In the genomic region with DNA sequence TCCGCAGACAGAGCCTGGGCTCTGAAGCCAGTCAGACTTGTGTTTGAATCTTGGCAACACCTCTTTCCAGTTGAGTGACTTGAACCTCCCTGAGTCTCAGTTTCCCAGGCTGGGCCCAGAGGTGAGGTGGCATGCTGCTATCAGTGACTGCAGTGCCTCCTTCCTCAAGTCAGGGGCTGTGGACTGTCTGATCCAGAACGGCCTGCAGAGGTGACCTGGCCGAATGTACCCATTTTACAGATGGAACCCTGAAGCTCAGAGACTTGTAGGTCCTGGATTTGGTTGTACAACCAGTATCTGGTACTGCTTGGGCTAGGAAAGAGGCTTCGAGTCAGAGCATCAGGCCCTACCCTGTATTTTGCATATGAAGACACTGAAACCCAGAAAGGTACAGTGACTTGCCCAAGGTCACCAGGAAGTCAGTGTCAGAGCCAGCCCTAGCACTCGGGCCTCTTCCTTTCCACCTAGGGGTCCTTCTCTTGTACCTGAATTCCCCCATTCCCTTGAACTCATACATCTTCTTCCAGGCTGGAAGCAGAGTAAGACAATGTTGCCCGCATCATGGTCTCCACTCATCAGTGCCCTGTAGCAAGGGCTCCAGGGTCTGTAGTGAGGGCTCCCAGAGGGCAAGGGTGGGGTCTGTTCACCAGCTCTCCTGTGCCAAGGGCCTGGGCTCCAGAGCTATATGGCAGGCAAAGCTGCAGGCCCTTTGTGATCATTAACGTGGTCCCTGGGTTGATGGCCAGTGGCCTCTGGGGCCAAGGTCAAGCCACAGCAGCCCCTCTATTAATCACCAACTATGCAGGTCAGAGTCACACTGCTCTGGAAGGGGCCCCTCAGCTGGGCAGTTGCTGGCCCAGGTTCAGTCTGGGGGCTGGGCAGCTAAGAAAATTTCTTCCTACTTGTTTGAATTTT, we compare ENCODE assay signal across 15 cellular contexts. TPM values are rescaled to one million over a fixed set of nuclear protein-coding genes. Genes with fewer than 3 reads are reported as not detected.
DNase-seq lines count a peak whose midpoint lies in the region; ATAC-seq and TF ChIP-seq lines count a peak whose summit lies in the region.
"Had no signal": no experiment of that assay in that cellular context is flagged by ENCODE, and none has a peak within 500 bp of the region (broad histone marks: within the 10 kb centered on the region; RNA-seq: fewer than 3 reads in every experiment).

No MANE protein-coding gene starts in this region.

- DNase-seq in activated naive CD4-positive, alpha-beta T cell treated with anti-CD3 and anti-CD28 coated beads, Interleukin-2, amount 10 ng/mL, durations not matched to agents 7 days and 5 days, result peak; percentile 11
- no peak for DNase-seq in activated naive CD4-positive, alpha-beta T cell (lab: John Stamatoyannopoulos, UW)
- DNase-seq in hepatocyte (ENCODE audit: low spot score) (no peak), posterior vena cava (ENCODE audit: low spot score) (peak; percentile 37), upper lobe of left lung (no peak), immature natural killer cell (no peak), OCI-M1 (lab: John Stamatoyannopoulos, UW) (no peak)
- DNase-seq: endodermal cell, NCI-H1694, NCI-H69 had no signal

- H4K20me1 ChIP-seq in hepatocyte (ENCODE audit: insufficient read depth, poor library complexity, severe bottlenecking), result no peaks in the 10 kb centered on the region

- H3K36me3 ChIP-seq in hepatocyte (replicated peaks; ENCODE audit: insufficient read depth, low read depth) (no peaks in the 10 kb centered on the region), upper lobe of left lung (no peaks in the 10 kb centered on the region)

- no peak overlapping the region for H3K27ac Mint-ChIP-seq in activated naive CD4-positive, alpha-beta T cell treated with anti-CD3 and anti-CD28 coated beads, Interleukin-2, amount 10 ng/mL, durations not matched to agents 7 days and 5 days
- no peak overlapping the region for H3K27ac Mint-ChIP-seq in immature natural killer cell
- H3K27ac Mint-ChIP-seq: activated T-helper 17 cell treated with anti-CD3 and anti-CD28 coated beads, Interleukin-2, amount 50 U/mL, for 72 hours; CD4-positive, alpha-beta T cell; endodermal cell had no signal

- peaks cover 37% of the 10 kb centered on the region for H3K27me3 Mint-ChIP-seq in activated naive CD4-positive, alpha-beta T cell treated with anti-CD3 and anti-CD28 coated beads, Interleukin-2, amount 10 ng/mL, durations not matched to agents 7 days and 5 days
- peaks cover 0 to 3% (median 2%) of the 10 kb centered on the region in 3 donors for H3K27me3 Mint-ChIP-seq in immature natural killer cell (ENCODE audit: low read depth in 3 of 3)

- intact Hi-C loops in posterior vena cava (cut with DNase I), result no loop called here

- no peaks in the 10 kb centered on the region for H3K9me3 ChIP-seq in hepatocyte (ENCODE audit: low read depth)
- H3K9me3 ChIP-seq in upper lobe of left lung, result no peaks in the 10 kb centered on the region

- H3K27me3 ChIP-seq in hepatocyte (no peaks in the 10 kb centered on the region), upper lobe of left lung (no peaks in the 10 kb centered on the region)

- no peak for TF ChIP-seq POLR2A in upper lobe of left lung (IDR thresholded peaks at IDR 0.05)

- ATAC-seq in upper lobe of left lung (ENCODE audit: low FRiP score in 2 of 2) (no peak), GM18870 (IDR thresholded peaks at IDR 0.05; ENCODE audit: unreplicated experiment) (no peak)
- ATAC-seq: activated T-helper 17 cell treated with anti-CD3 and anti-CD28 coated beads, Interleukin-2, amount 50 U/mL, for 72 hours had no signal

- H3K79me2 ChIP-seq in hepatocyte, result peaks cover 25% of the 10 kb centered on the region

- H3K4me3 ChIP-seq in hepatocyte (no peak overlapping the region), upper lobe of left lung (no peak overlapping the region)

- no peaks in the 10 kb centered on the region for H3K9me3 Mint-ChIP-seq in activated naive CD4-positive, alpha-beta T cell treated with anti-CD3 and anti-CD28 coated beads, Interleukin-2, amount 10 ng/mL, durations not matched to agents 7 days and 5 days
- no peaks in the 10 kb centered on the region for H3K9me3 Mint-ChIP-seq in immature natural killer cell
- H3K9me3 Mint-ChIP-seq: activated T-helper 17 cell treated with anti-CD3 and anti-CD28 coated beads, Interleukin-2, amount 50 U/mL, for 72 hours; CD4-positive, alpha-beta T cell; endodermal cell had no signal

- CTCF ChIA-PET in activated naive CD4-positive, alpha-beta T cell treated with anti-CD3 and anti-CD28 coated beads, Interleukin-2, amount 10 ng/mL, durations not matched to agents 7 days and 5 days (lab: Charles Lee), result interaction anchor here (1.2 to 1.3 kb wide), 2 partner anchors 18 to 23 kb away, joined by 4 read pairs; no protein-coding TSS in a partner anchor

- no peaks in the 10 kb centered on the region for H3K36me3 Mint-ChIP-seq in activated naive CD4-positive, alpha-beta T cell treated with anti-CD3 and anti-CD28 coated beads, Interleukin-2, amount 10 ng/mL, durations not matched to agents 7 days and 5 days
- H3K36me3 Mint-ChIP-seq in immature natural killer cell, result peaks cover 4 to 6% (median 6%) of the 10 kb centered on the region in 3 donors

- H3K4me1 Mint-ChIP-seq in activated naive CD4-positive, alpha-beta T cell treated with anti-CD3 and anti-CD28 coated beads, Interleukin-2, amount 10 ng/mL, durations not matched to agents 7 days and 5 days, result peaks cover 16% of the 10 kb centered on the region
- peaks cover 22 to 32% of the 10 kb centered on the region in 2 donors for H3K4me1 Mint-ChIP-seq in immature natural killer cell

- no peak overlapping the region for H3K4me3 Mint-ChIP-seq in activated naive CD4-positive, alpha-beta T cell treated with anti-CD3 and anti-CD28 coated beads, Interleukin-2, amount 10 ng/mL, durations not matched to agents 7 days and 5 days
- H3K4me3 Mint-ChIP-seq in immature natural killer cell, result no peak overlapping the region
- H3K4me3 Mint-ChIP-seq: activated T-helper 17 cell treated with anti-CD3 and anti-CD28 coated beads, Interleukin-2, amount 50 U/mL, for 72 hours; CD4-positive, alpha-beta T cell; endodermal cell had no signal

- no peak for TF ChIP-seq EP300 in upper lobe of left lung (IDR thresholded peaks at IDR 0.05)

- H3K9me2 ChIP-seq in hepatocyte (replicated peaks; ENCODE audit: insufficient read depth), result no peaks in the 10 kb centered on the region

- WGBS in hepatocyte (ENCODE audit: low lambda C conversion rate, missing lambda C conversion rate), result 92% methylated on average over 7 of the region's 7 CpGs
- WGBS in upper lobe of left lung, 2 donors, result 74 to 90% methylated on average over 2 to 7 of the region's 7 CpGs

- H3K4me1 ChIP-seq in hepatocyte (ENCODE audit: insufficient read depth) (peaks cover 34% of the 10 kb centered on the region), upper lobe of left lung (peaks cover 61 to 84% (median 74%) of the 10 kb centered on the region in 4 donors)

- no peak overlapping the region for H2AFZ ChIP-seq in hepatocyte

- H3K4me2 ChIP-seq in hepatocyte, result peak overlapping the region; percentile 5
- H3K4me2 ChIP-seq: KMS-11 had no signal

- TF ChIP-seq CTCF in hepatocyte (IDR thresholded peaks at IDR 0.05; ENCODE audit: poor library complexity) (no peak), upper lobe of left lung (IDR thresholded peaks at IDR 0.05) (no peak)

- no peak overlapping the region for H3K27ac ChIP-seq in hepatocyte
- peak overlapping the region; percentile 56 to 92 (median 88) for H3K27ac ChIP-seq in upper lobe of left lung
- H3K27ac ChIP-seq: 22Rv1, KMS-11 had no signal

RNA-seq across cellular contexts. Expression of gene GSN, which starts 28.5 kb away (rescaled TPM):
- total RNA-seq in hepatocyte (369 and 396 TPM in 2 replicates), posterior vena cava (1,000 to 10,000 TPM in 1 of 2 donors, 100 to 1,000 TPM in 1; 590 to 1,544 TPM), upper lobe of left lung (100 to 1,000 TPM; 217 to 935 (median 648) TPM)
- polyA plus RNA-seq in hepatocyte (321 and 404 TPM in 2 replicates), immature natural killer cell (100 to 1,000 TPM; 199 to 325 (median 226) TPM)

Comparison
In these comparisons a context has a peak if more than half of its experiments do, and no peak if none do; other contexts are left out.
1. DNase-seq: peak in activated naive CD4-positive, alpha-beta T cell treated with anti-CD3 and anti-CD28 coated beads, Interleukin-2, amount 10 ng/mL, durations not matched to agents 7 days and 5 days (single experiment) and posterior vena cava (single experiment); none in activated naive CD4-positive, alpha-beta T cell (0 of 4), hepatocyte (single experiment), upper lobe of left lung (0 of 2), immature natural killer cell (0 of 3) and OCI-M1 (single experiment).